Comparison of ENCODE assay signal across 10 cellular contexts in the genomic region with DNA sequence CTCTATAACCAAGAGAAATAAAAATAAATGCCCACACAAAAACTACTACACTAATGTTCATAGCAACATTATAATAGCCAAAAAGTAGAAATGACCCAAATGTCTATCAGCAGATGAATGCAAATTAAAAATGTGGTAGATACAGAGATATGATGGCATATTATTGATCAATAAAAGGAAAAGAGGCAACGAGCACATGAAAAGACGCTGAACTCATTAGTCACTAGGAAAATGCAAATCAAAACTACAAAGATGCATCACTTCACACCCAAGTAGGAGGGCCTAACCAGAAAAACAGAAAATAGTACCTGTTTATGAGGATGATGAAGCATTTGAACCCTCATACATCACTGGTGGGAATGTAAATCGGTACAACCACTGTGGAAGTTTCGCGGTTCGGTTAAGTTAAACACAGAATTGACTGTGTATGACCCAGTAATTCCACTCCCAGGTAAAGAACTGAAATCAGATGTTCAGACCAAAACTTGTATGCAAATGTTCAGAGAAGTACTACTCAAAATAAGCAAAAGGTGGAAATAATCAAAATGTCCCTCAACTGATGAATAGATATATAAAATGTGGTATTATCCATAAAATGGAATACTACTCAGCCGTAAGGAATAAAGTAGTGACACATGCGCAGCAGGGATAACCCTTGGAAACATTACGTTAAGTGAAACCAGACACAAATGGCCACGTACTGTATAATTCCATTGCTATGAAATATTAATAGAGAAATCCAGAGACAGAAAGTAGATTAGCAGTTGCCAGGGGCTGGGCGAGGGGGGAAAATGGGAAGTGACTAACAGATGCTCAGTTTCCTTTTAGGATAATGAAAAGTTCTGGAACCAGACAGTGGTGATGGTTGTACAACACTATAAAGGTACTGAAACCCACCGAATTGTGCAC. TPM values are rescaled to one million over a fixed set of nuclear protein-coding genes. Genes with fewer than 3 reads are reported as not detected.
DNase-seq lines count a peak whose midpoint lies in the region; ATAC-seq and TF ChIP-seq lines count a peak whose summit lies in the region.
"Had no signal": no experiment of that assay in that cellular context is flagged by ENCODE, and none has a peak within 500 bp of the region (broad histone marks: within the 10 kb centered on the region; RNA-seq: fewer than 3 reads in every experiment).

No MANE protein-coding gene starts in this region.

- H3K4me3 Mint-ChIP-seq in stimulated activated naive CD8-positive, alpha-beta T cell treated with anti-CD3 and anti-CD28 coated beads, Interleukin-15, Interleukin-2, amounts not matched to agents 100 ng/mL and 50 ng/mL, for 24 hours = peak overlapping the region; percentile 81

- H3K36me3 Mint-ChIP-seq in stimulated activated naive CD8-positive, alpha-beta T cell treated with anti-CD3 and anti-CD28 coated beads, Interleukin-15, Interleukin-2, amounts not matched to agents 100 ng/mL and 50 ng/mL, for 24 hours (ENCODE audit: low read depth) = peaks cover 16% of the 10 kb centered on the region

- no peaks in the 10 kb centered on the region for H3K27me3 ChIP-seq in Peyer's patch

- peak overlapping the region; percentile 100 for H3K27ac Mint-ChIP-seq in stimulated activated naive CD8-positive, alpha-beta T cell treated with anti-CD3 and anti-CD28 coated beads, Interleukin-15, Interleukin-2, amounts not matched to agents 100 ng/mL and 50 ng/mL, for 24 hours

- TF ChIP-seq POLR2A in Peyer's patch (IDR thresholded peaks at IDR 0.05) = no peak

- no peaks in the 10 kb centered on the region for H3K9me3 ChIP-seq in Peyer's patch
- H3K9me3 ChIP-seq: thoracic aorta had no signal

- no peaks in the 10 kb centered on the region for H3K9me3 Mint-ChIP-seq in stimulated activated naive CD8-positive, alpha-beta T cell treated with anti-CD3 and anti-CD28 coated beads, Interleukin-15, Interleukin-2, amounts not matched to agents 100 ng/mL and 50 ng/mL, for 24 hours

- H3K4me3 ChIP-seq in Peyer's patch = no peak overlapping the region
- H3K4me3 ChIP-seq: thoracic aorta had no signal

- DNase-seq in activated CD4-positive, CD25-positive, alpha-beta regulatory T cell treated with anti-CD3 and anti-CD28 coated beads, Interleukin-2, amount 50 U/mL, for 16 hours (ENCODE audit: low read depth, low spot score) = peak; percentile 26
- no peak for DNase-seq in activated CD4-positive, CD25-positive, alpha-beta regulatory T cell treated with anti-CD3 and anti-CD28 coated beads, Interleukin-2, amount 50 U/mL, for 72 hours
- no peak for DNase-seq in Peyer's patch
- DNase-seq in effector CD4-positive, alpha-beta T cell = peak; percentile 16
- DNase-seq in SHP77 treated with DMSO at 0.1 percent for 48 hours (lab: John Stamatoyannopoulos, UW) = no peak
- no peak for DNase-seq in NK-92 (lab: John Stamatoyannopoulos, UW; ENCODE audit: unreplicated experiment)
- DNase-seq: kidney had no signal

- H3K4me1 Mint-ChIP-seq in stimulated activated naive CD8-positive, alpha-beta T cell treated with anti-CD3 and anti-CD28 coated beads, Interleukin-15, Interleukin-2, amounts not matched to agents 100 ng/mL and 50 ng/mL, for 24 hours (ENCODE audit: low read depth) = peaks cover 63% of the 10 kb centered on the region

- ATAC-seq in HG03097 (IDR thresholded peaks at IDR 0.05; ENCODE audit: low FRiP score, unreplicated experiment) = no peak

- peak overlapping the region in 3 of 4 donors; percentile 18 to 94 (median 18) for H3K27ac ChIP-seq in Peyer's patch
- H3K27ac ChIP-seq: thoracic aorta had no signal

- peaks cover 0 to 28% (median 4%) of the 10 kb centered on the region in 4 donors for H3K4me1 ChIP-seq in Peyer's patch

- no peak for TF ChIP-seq CTCF in Peyer's patch (IDR thresholded peaks at IDR 0.05)

- no peaks in the 10 kb centered on the region for H3K36me3 ChIP-seq in Peyer's patch
- H3K36me3 ChIP-seq: thoracic aorta had no signal

- H3K27me3 Mint-ChIP-seq in stimulated activated naive CD8-positive, alpha-beta T cell treated with anti-CD3 and anti-CD28 coated beads, Interleukin-15, Interleukin-2, amounts not matched to agents 100 ng/mL and 50 ng/mL, for 24 hours = no peaks in the 10 kb centered on the region

RNA-seq across cellular contexts. Expression of gene USP48, which starts 3.1 kb away (rescaled TPM):
- 100 to 1,000 TPM in 1 of 4 donors, 10 to 100 TPM in 3; 35.4 to 198 (median 50.7) TPM for total RNA-seq in Peyer's patch

RNA-seq across cellular contexts. Expression of gene LDLRAD2, which starts 32.2 kb away (rescaled TPM):
- 1 to 10 TPM in 1 of 4 donors, under 1 TPM in 2, not detected in 1; 0.38 to 3.3 (median 0.80) TPM for total RNA-seq in Peyer's patch

Comparison
In these comparisons a context has a peak if more than half of its experiments do, and no peak if none do; other contexts are left out.
1. DNase-seq: peak in activated CD4-positive, CD25-positive, alpha-beta regulatory T cell treated with anti-CD3 and anti-CD28 coated beads, Interleukin-2, amount 50 U/mL, for 16 hours (single experiment) and effector CD4-positive, alpha-beta T cell (single experiment); none in activated CD4-positive, CD25-positive, alpha-beta regulatory T cell treated with anti-CD3 and anti-CD28 coated beads, Interleukin-2, amount 50 U/mL, for 72 hours (single experiment), Peyer's patch (0 of 3), SHP77 treated with DMSO at 0.1 percent for 48 hours (single experiment) and NK-92 (single experiment).